Comparison of ENCODE assay signal across 25 cellular contexts in the genomic region with DNA sequence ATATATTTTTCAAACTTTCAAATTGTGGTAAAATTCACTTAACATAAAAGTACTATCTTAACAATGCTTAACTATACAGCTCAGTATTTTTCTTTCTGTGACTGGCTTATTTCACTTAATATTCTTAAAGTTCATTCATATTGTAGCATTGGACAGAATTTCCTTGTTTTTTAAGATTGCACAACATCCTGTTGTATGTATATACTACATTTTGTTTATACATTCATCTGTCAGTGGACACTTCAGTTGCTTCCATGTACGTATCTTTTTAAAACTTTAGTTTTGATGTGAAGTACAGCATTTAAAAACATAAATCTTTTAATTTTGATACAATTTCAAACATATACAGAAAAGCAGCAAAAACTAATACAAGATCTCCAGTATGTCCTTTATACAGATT.
"Had no signal": no experiment of that assay in that cellular context is flagged by ENCODE, and none has a peak within 500 bp of the region (broad histone marks: within the 10 kb centered on the region; RNA-seq: fewer than 3 reads in every experiment).

No MANE protein-coding gene starts in this region.

- DNase-seq: hypothalamus; immature natural killer cell; kidney glomerular epithelial cell; left colon; left lung; lower lobe of right lung; mammary epithelial cell; mesendoderm; mucosa of descending colon; naive thymus-derived CD4-positive, alpha-beta T cell; ovary; spleen; stimulated activated CD4-positive, alpha-beta T cell treated with anti-CD3 and anti-CD28 coated beads, Interleukin-4, amount 100 ng/mL, for 24 hours; stimulated activated CD8-positive, alpha-beta memory T cell treated with anti-CD3 and anti-CD28 coated beads, Interleukin-4, amount 100 ng/mL, for 48 hours; stimulated activated naive CD4-positive, alpha-beta T cell treated with Interleukin-2 at 50 U/mL for 16 hours; stimulated activated naive CD8-positive, alpha-beta T cell treated with anti-CD3 and anti-CD28 coated beads, Interleukin-15, amount 100 ng/mL, for 72 hours; substantia nigra; uterus had no signal

- H3K4me3 ChIP-seq: left lung, lower lobe of right lung, mucosa of descending colon, ovary, right atrium auricular region, skin epidermis, spleen, tibial nerve, uterus had no signal

- H3K36me3 ChIP-seq: left lung, lower lobe of right lung, ovary, right atrium auricular region, spleen, tibial nerve, uterus had no signal

- H3K27me3 ChIP-seq: left lung, ovary, right atrium auricular region, spleen, tibial nerve, uterus had no signal

- H3K27ac ChIP-seq: left lung, lower lobe of right lung, ovary, right atrium auricular region, skin epidermis, spleen, tibial nerve, uterus had no signal

- H3K9me3 ChIP-seq: left lung, lower lobe of right lung, mucosa of descending colon, ovary, right atrium auricular region, spleen, tibial nerve, uterus had no signal

- ATAC-seq: left colon; lower lobe of right lung; mucosa of descending colon; naive thymus-derived CD4-positive, alpha-beta T cell; natural killer cell treated with Interleukin-12 subunit alpha and Interleukin-12 subunit beta and Interleukin-15 and Interleukin-18, amount 100 ng/mL, for 72 hours; sciatic nerve; stimulated activated memory B cell treated with anti-CD40 and anti-IgM and Interleukin-4, amounts not matched to agents 10 μg/mL and 1 μg/mL and 100 μg/mL, for 72 hours; stimulated activated naive CD8-positive, alpha-beta T cell treated with anti-CD3 and anti-CD28 coated beads, Interleukin-15, amount 100 ng/mL, for 72 hours had no signal

- FAIRE-seq: keratinocyte had no signal

- H3K4me1 ChIP-seq: right atrium auricular region, uterus had no signal
